In the genomic region with DNA sequence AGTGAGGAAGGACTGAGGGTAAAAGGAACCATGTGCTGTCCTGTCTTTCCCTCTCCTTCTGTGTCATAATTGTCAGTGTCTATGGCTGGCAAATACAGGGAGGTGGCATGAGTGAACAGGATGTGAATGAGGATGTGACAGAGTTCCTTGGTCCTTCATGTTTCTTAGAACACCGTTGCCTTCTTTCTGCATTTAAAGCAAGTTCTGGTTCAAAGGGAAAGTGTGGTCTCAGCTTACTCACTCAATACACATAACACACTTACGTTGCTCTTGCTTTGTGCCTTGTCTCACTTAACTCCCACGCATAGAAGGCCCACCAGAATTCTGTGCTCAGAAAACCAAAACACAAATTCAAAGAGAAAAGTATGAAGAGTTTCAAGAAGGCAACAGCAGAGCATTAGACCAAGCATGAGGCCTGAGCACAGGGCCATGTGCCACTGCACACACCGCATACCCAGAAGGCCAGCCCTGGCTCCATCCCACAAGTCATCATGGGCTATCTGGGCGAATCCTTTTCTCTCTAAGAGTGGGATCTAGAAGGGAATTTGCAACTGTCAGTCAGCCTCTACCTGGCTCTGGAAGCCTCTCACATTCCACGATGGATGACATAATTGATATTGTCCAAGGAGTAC, we compare ENCODE assay signal across 17 cellular contexts. TPM values are rescaled to one million over a fixed set of nuclear protein-coding genes. Genes with fewer than 3 reads are reported as not detected.
DNase-seq lines count a peak whose midpoint lies in the region; ATAC-seq, FAIRE-seq and TF ChIP-seq lines count a peak whose summit lies in the region.
"Had no signal": no experiment of that assay in that cellular context is flagged by ENCODE, and none has a peak within 500 bp of the region (broad histone marks: within the 10 kb centered on the region; RNA-seq: fewer than 3 reads in every experiment).

No MANE protein-coding gene starts in this region.

- intact Hi-C loops in HepG2 (cut with micrococcal nuclease; ENCODE audit: unreplicated experiment): no loop called here
- intact Hi-C loops in right lobe of liver (cut with DNase I): no loop called here

- TF ChIP-seq CTCF in HepG2 (CRISPR knock-in tag; IDR thresholded peaks at IDR 0.05) (no peak), right lobe of liver (IDR thresholded peaks at IDR 0.05) (no peak), omental fat pad (IDR thresholded peaks at IDR 0.05) (no peak)

- no peak overlapping the region for H3K4me2 ChIP-seq in HepG2 (ENCODE audit: low read depth, low read length)

- no peak for TF ChIP-seq POLR2A in HepG2 (IDR thresholded peaks at IDR 0.05; ENCODE audit: insufficient read depth in 1 of 2, low read depth in 2 of 2, low read length in 2 of 2)
- no peak for TF ChIP-seq POLR2A in right lobe of liver (IDR thresholded peaks at IDR 0.05)

- no peak overlapping the region for H3K9ac ChIP-seq in HepG2 (ENCODE audit: insufficient read depth, low read depth, low read length)

- H3K4me1 Mint-ChIP-seq in activated CD8-positive, alpha-beta T cell treated with anti-CD3 and anti-CD28 coated beads, Interleukin-2, amount 10 ng/mL, durations not matched to agents 7 days and 5 days (ENCODE audit: low read depth): peaks cover 21% of the 10 kb centered on the region
- peaks cover 53% of the 10 kb centered on the region for H3K4me1 Mint-ChIP-seq in activated naive CD8-positive, alpha-beta T cell treated with anti-CD3 and anti-CD28 coated beads for 36 hours

- TF ChIP-seq EP300 in HepG2 (IDR thresholded peaks at IDR 0.05; ENCODE audit: low read depth in 2 of 2, low read length in 2 of 2) (no peak), HepG2 (CRISPR knock-in tag; IDR thresholded peaks at IDR 0.05; ENCODE audit: borderline replicate concordance) (no peak)

- H3K27ac Mint-ChIP-seq in activated CD8-positive, alpha-beta T cell treated with anti-CD3 and anti-CD28 coated beads, Interleukin-2, amount 10 ng/mL, durations not matched to agents 7 days and 5 days: peak overlapping the region; percentile 30
- peak overlapping the region; percentile 79 for H3K27ac Mint-ChIP-seq in activated naive CD8-positive, alpha-beta T cell treated with anti-CD3 and anti-CD28 coated beads for 36 hours
- H3K27ac Mint-ChIP-seq: HFFc6 had no signal

- ATAC-seq in HepG2 (no peak), right lobe of liver (no peak), GM19351 (IDR thresholded peaks at IDR 0.05; ENCODE audit: unreplicated experiment) (no peak), omental fat pad (ENCODE audit: low FRiP score) (no peak)
- ATAC-seq in activated CD8-positive, alpha-beta T cell treated with anti-CD3 and anti-CD28 coated beads, Interleukin-2, amount 10 ng/mL, durations not matched to agents 7 days and 5 days: peak; percentile 60
- ATAC-seq in stimulated activated naive CD8-positive, alpha-beta T cell treated with anti-CD3 and anti-CD28 coated beads, Interleukin-15, Interleukin-2, amounts not matched to agents 100 U/mL and 50 U/mL, for 24 hours: peak; percentile 94
- ATAC-seq: GM12878 had no signal

- H3K27ac ChIP-seq in HepG2 (ENCODE audit: extremely low read length, insufficient read depth, low read length): no peak overlapping the region
- H3K27ac ChIP-seq in right lobe of liver: no peak overlapping the region
- H3K27ac ChIP-seq: brain microvascular endothelial cell, esophagus muscularis mucosa, upper lobe of left lung had no signal

- H4K20me1 ChIP-seq in HepG2 (ENCODE audit: insufficient read depth, low read length): no peaks in the 10 kb centered on the region

- H3K36me3 ChIP-seq in HepG2 (replicated peaks in 1 of 2; ENCODE audit: control insufficient read depth in 1 of 2, insufficient read depth in 2 of 2, low read length in 2 of 2): no peaks in the 10 kb centered on the region
- no peaks in the 10 kb centered on the region for H3K36me3 ChIP-seq in right lobe of liver
- H3K36me3 ChIP-seq: brain microvascular endothelial cell, esophagus muscularis mucosa, upper lobe of left lung had no signal

- DNase-seq in HepG2 (ENCODE audit: low spot score): no peak
- DNase-seq in right lobe of liver: no peak
- DNase-seq in activated CD8-positive, alpha-beta T cell treated with anti-CD3 and anti-CD28 coated beads, Interleukin-2, amount 10 ng/mL, durations not matched to agents 7 days and 5 days: peak; percentile 28
- DNase-seq in activated naive CD8-positive, alpha-beta T cell treated with anti-CD3 and anti-CD28 coated beads for 36 hours: peak; percentile 48
- DNase-seq in stimulated activated naive CD8-positive, alpha-beta T cell treated with anti-CD3 and anti-CD28 coated beads, Interleukin-15, Interleukin-2, amounts not matched to agents 100 U/mL and 50 U/mL, for 24 hours: peak; percentile 30
- DNase-seq in omental fat pad (ENCODE audit: low spot score): no peak
- DNase-seq: brain microvascular endothelial cell; effector memory CD4-positive, alpha-beta T cell; HFFc6; kidney; NCI-H1436; NCI-H69; upper lobe of left lung had no signal

- no peaks in the 10 kb centered on the region for H3K9me3 ChIP-seq in HepG2 (ENCODE audit: low read length)
- H3K9me3 ChIP-seq in right lobe of liver: no peaks in the 10 kb centered on the region
- H3K9me3 ChIP-seq: esophagus muscularis mucosa, upper lobe of left lung had no signal

- in situ Hi-C loops in HepG2 (cut with HindIII; ENCODE audit: extremely low pct_ligation_motif_present, low pct_unique_long_range_greater_than_20kb): no loop called here

- TF ChIP-seq RAD21 in HepG2 (CRISPR knock-in tag; IDR thresholded peaks at IDR 0.05): no peak

- H2AFZ ChIP-seq in HepG2 (ENCODE audit: low read length): no peak overlapping the region

- H3K4me3 ChIP-seq in HepG2 (replicated peaks in 1 of 3; ENCODE audit: insufficient read depth in 1 of 3, low read depth in 2 of 3, low read length in 3 of 3) (no peak overlapping the region), right lobe of liver (no peak overlapping the region)
- H3K4me3 ChIP-seq: esophagus muscularis mucosa, GM12878, lung, upper lobe of left lung had no signal

- 24% methylated on average over 6 of the region's 6 CpGs for WGBS in HepG2 (ENCODE audit: low lambda C conversion rate)
- 80% methylated on average over 5 of the region's 6 CpGs for WGBS in right lobe of liver (ENCODE audit: insufficient coverage, low coverage, low lambda C conversion rate, missing lambda C conversion rate)

- BruUV-seq in HepG2 (replicated peaks; lab: Mats Ljungman, UMichigan): no TSS peak

- H3K4me3 Mint-ChIP-seq in activated CD8-positive, alpha-beta T cell treated with anti-CD3 and anti-CD28 coated beads, Interleukin-2, amount 10 ng/mL, durations not matched to agents 7 days and 5 days: no peak overlapping the region
- H3K4me3 Mint-ChIP-seq in activated naive CD8-positive, alpha-beta T cell treated with anti-CD3 and anti-CD28 coated beads for 36 hours: no peak overlapping the region
- H3K4me3 Mint-ChIP-seq: HFFc6 had no signal

- no peaks in the 10 kb centered on the region for H3K79me2 ChIP-seq in HepG2 (ENCODE audit: insufficient read depth, low read length)

- H3K4me1 ChIP-seq in HepG2 (ENCODE audit: insufficient read depth, low read length) (no peaks in the 10 kb centered on the region), right lobe of liver (no peaks in the 10 kb centered on the region)
- H3K4me1 ChIP-seq: esophagus muscularis mucosa had no signal

- peaks cover 17% of the 10 kb centered on the region for H3K27me3 Mint-ChIP-seq in activated CD8-positive, alpha-beta T cell treated with anti-CD3 and anti-CD28 coated beads, Interleukin-2, amount 10 ng/mL, durations not matched to agents 7 days and 5 days (ENCODE audit: low read depth)
- H3K27me3 Mint-ChIP-seq in activated naive CD8-positive, alpha-beta T cell treated with anti-CD3 and anti-CD28 coated beads for 36 hours: peaks cover 6% of the 10 kb centered on the region

- FAIRE-seq in HepG2 (lab: Jason Lieb, UNC): no peak
- FAIRE-seq: GM12878, kidney had no signal

- H3K9me3 Mint-ChIP-seq in activated CD8-positive, alpha-beta T cell treated with anti-CD3 and anti-CD28 coated beads, Interleukin-2, amount 10 ng/mL, durations not matched to agents 7 days and 5 days (ENCODE audit: insufficient read depth): no peaks in the 10 kb centered on the region
- peaks cover 1% of the 10 kb centered on the region for H3K9me3 Mint-ChIP-seq in activated naive CD8-positive, alpha-beta T cell treated with anti-CD3 and anti-CD28 coated beads for 36 hours

- POLR2A ChIA-PET in HepG2 (lab: Yijun Ruan, JAX): no interaction called here
- POLR2A ChIA-PET in activated CD8-positive, alpha-beta T cell treated with anti-CD3 and anti-CD28 coated beads, Interleukin-2, amount 10 ng/mL, durations not matched to agents 7 days and 5 days (lab: Charles Lee): interaction anchor here (1.3 kb wide), 1 partner anchor 39 kb away, joined by 7 read pairs; a partner anchor contains a TSS

- H3K36me3 Mint-ChIP-seq in activated CD8-positive, alpha-beta T cell treated with anti-CD3 and anti-CD28 coated beads, Interleukin-2, amount 10 ng/mL, durations not matched to agents 7 days and 5 days (ENCODE audit: low read depth): no peaks in the 10 kb centered on the region
- peaks cover 2% of the 10 kb centered on the region for H3K36me3 Mint-ChIP-seq in activated naive CD8-positive, alpha-beta T cell treated with anti-CD3 and anti-CD28 coated beads for 36 hours

- 0 out of 5 replicates have a peak, but pooled peaks cover 0 to 5% of the 10 kb centered on the region in 2 experiments for H3K27me3 ChIP-seq in HepG2 (ENCODE audit: control insufficient read depth in 1 of 2, insufficient read depth in 2 of 2, low read length in 2 of 2)
- no peaks in the 10 kb centered on the region for H3K27me3 ChIP-seq in right lobe of liver
- H3K27me3 ChIP-seq: upper lobe of left lung had no signal

- CTCF ChIA-PET in HepG2 (lab: Yijun Ruan, JAX; ENCODE audit: low intra/inter-chr PET ratio, low total read pairs): no interaction called here
- CTCF ChIA-PET in activated CD8-positive, alpha-beta T cell treated with anti-CD3 and anti-CD28 coated beads, Interleukin-2, amount 10 ng/mL, durations not matched to agents 7 days and 5 days (lab: Charles Lee): interaction anchor here (0.6 to 1.2 kb wide), 2 partner anchors 23 to 52 kb away, joined by 3 read pairs; no protein-coding TSS in a partner anchor

RNA-seq across cellular contexts. Expression of a gene that starts 38.9 kb away (rescaled TPM):
- total RNA-seq in HepG2 (2016; rRNA removed; fragmentation: Illumina TruSeq; extraction: Trizol) (16.0 and 18.7 TPM in 2 replicates), right lobe of liver (1 to 10 TPM; 4.3 to 9.3 (median 7.0) TPM), omental fat pad (10 to 100 TPM; 13.3 to 20.5 (median 16.3) TPM)
- 4.0 TPM in 2 replicates for total RNA-seq in HepG2 (2016; cell fraction: cytosol; rRNA removed; fragmentation: Illumina TruSeq; extraction: Trizol; ENCODE audit: low read depth)
- 15.3 and 19.7 TPM in 2 replicates for total RNA-seq in HepG2 (2016; cell fraction: insoluble cytoplasmic fraction; rRNA removed; fragmentation: Illumina TruSeq; extraction: Trizol)
- total RNA-seq in HepG2 (2016; cell fraction: membrane; rRNA removed; fragmentation: Illumina TruSeq; extraction: Trizol): 10.8 and 11.9 TPM in 2 replicates
- total RNA-seq in HepG2 (2016; cell fraction: nucleus; rRNA removed; fragmentation: Illumina TruSeq; extraction: Trizol): 13.1 and 13.6 TPM in 2 replicates
- polyA plus RNA-seq in HepG2 (2011; rRNA removed): 8.2 and 10.1 TPM in 2 replicates
- polyA plus RNA-seq in HepG2 (2011; cell fraction: cytosol; rRNA removed): 6.3 and 8.1 TPM in 2 replicates
- polyA plus RNA-seq in HepG2 (2011; cell fraction: nucleus; rRNA removed): 4.5 TPM in 2 replicates
- 4.5 and 5.6 TPM in 2 replicates for polyA plus RNA-seq in HepG2 (2012)
- 3.4 and 3.6 TPM in 2 replicates for polyA plus RNA-seq in HepG2 (2016; cell fraction: cytosol; fragmentation: Illumina TruSeq; extraction: Trizol; ENCODE audit: low read depth)
- 16.9 and 19.9 TPM in 2 replicates for polyA plus RNA-seq in HepG2 (2016; cell fraction: insoluble cytoplasmic fraction; fragmentation: Illumina TruSeq; extraction: Trizol; ENCODE audit: low read depth)
- 6.5 and 7.4 TPM in 2 replicates for polyA plus RNA-seq in HepG2 (2016; cell fraction: membrane; fragmentation: Illumina TruSeq; extraction: Trizol; ENCODE audit: low read depth)
- polyA plus RNA-seq in HepG2 (2016; cell fraction: nucleus; fragmentation: Illumina TruSeq; extraction: Trizol; ENCODE audit: insufficient read depth, low read depth): 18.7 and 19.1 TPM in 2 replicates
- polyA minus RNA-seq in HepG2 (2011; rRNA and poly(A)+ RNA removed; ENCODE audit: low replicate concordance): 6.5 and 7.0 TPM in 2 replicates
- polyA minus RNA-seq in HepG2 (2011; cell fraction: cytosol; rRNA and poly(A)+ RNA removed): 5.4 and 7.0 TPM in 2 replicates
- polyA minus RNA-seq in HepG2 (2011; cell fraction: nucleus; rRNA and poly(A)+ RNA removed): 18.6 and 20.7 TPM in 2 replicates
- 10 to 100 TPM; 11.0 to 11.8 TPM for total RNA-seq in activated CD8-positive, alpha-beta T cell treated with anti-CD3 and anti-CD28 coated beads, Interleukin-2, amount 10 ng/mL, durations not matched to agents 7 days and 5 days
- total RNA-seq in activated naive CD8-positive, alpha-beta T cell treated with anti-CD3 and anti-CD28 coated beads for 36 hours: 10 to 100 TPM; 11.3 TPM

Comparison
In these comparisons a context has a peak if more than half of its experiments do, and no peak if none do; other contexts are left out.
1. ATAC-seq: peak in activated CD8-positive, alpha-beta T cell treated with anti-CD3 and anti-CD28 coated beads, Interleukin-2, amount 10 ng/mL, durations not matched to agents 7 days and 5 days (single experiment) and stimulated activated naive CD8-positive, alpha-beta T cell treated with anti-CD3 and anti-CD28 coated beads, Interleukin-15, Interleukin-2, amounts not matched to agents 100 U/mL and 50 U/mL, for 24 hours (single experiment); none in HepG2 (single experiment), right lobe of liver (0 of 4), GM19351 (single experiment) and omental fat pad (single experiment).
2. DNase-seq: peak in activated CD8-positive, alpha-beta T cell treated with anti-CD3 and anti-CD28 coated beads, Interleukin-2, amount 10 ng/mL, durations not matched to agents 7 days and 5 days (single experiment), activated naive CD8-positive, alpha-beta T cell treated with anti-CD3 and anti-CD28 coated beads for 36 hours (single experiment) and stimulated activated naive CD8-positive, alpha-beta T cell treated with anti-CD3 and anti-CD28 coated beads, Interleukin-15, Interleukin-2, amounts not matched to agents 100 U/mL and 50 U/mL, for 24 hours (single experiment); none in HepG2 (single experiment), right lobe of liver (0 of 3) and omental fat pad (single experiment).